In the genomic region with DNA sequence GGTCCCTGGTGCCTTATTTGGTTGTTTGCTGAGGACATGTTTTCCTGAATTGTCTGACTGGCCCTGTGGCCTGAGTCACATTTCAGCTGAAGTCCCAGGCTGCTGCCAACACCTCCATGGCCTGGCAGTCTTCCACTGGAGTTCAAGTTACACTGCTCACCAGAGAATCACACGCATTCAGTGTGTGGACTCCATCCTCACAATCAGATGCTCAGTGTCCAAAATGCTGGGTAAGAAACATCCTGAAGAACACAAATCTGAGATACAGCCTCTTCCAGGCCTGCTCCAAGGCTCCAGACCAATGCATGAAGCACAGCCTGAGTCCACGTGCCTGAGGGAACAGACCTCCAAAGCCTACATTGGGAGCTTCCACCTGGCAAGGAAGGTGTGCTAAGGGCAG, we compare ENCODE assay signal across 14 cellular contexts. TPM values are rescaled to one million over a fixed set of nuclear protein-coding genes. Genes with fewer than 3 reads are reported as not detected.
A peak's percentile ranks its signal among the peaks of the same experiment; 100 is the strongest.
DNase-seq lines count a peak whose midpoint lies in the region; ATAC-seq and TF ChIP-seq lines count a peak whose summit lies in the region.
"Had no signal": no experiment of that assay in that cellular context is flagged by ENCODE, and none has a peak within 500 bp of the region (broad histone marks: within the 10 kb centered on the region; RNA-seq: fewer than 3 reads in every experiment).

No MANE protein-coding gene starts in this region.

- no peak for TF ChIP-seq RAD21 in HCT116 (IDR thresholded peaks at IDR 0.05; ENCODE audit: low read depth)

- H3K9ac ChIP-seq in HCT116 (ENCODE audit: low read length), result no peak overlapping the region

- RAD21 ChIA-PET in HCT116 (lab: Charles Lee; ENCODE audit: low non-redundant PET in 1 of 2, low total read pairs in 2 of 2, uncharacterized antibody in 2 of 2, unreplicated experiment in 2 of 2), result no interaction called here

- no peak for TF ChIP-seq POLR2A in HCT116 (IDR thresholded peaks at IDR 0.05; ENCODE audit: borderline replicate concordance, extremely low read depth, insufficient read depth, insufficient read length)

- no peak overlapping the region for H3K4me2 ChIP-seq in HCT116 (ENCODE audit: low read length)

- H3K9me2 ChIP-seq in HCT116 (ENCODE audit: insufficient read depth), result no peaks in the 10 kb centered on the region

- H3K27me3 ChIP-seq in HCT116 (ENCODE audit: insufficient read depth, low read length), result peaks cover under 1% of the 10 kb centered on the region; the same call in 1 of the 2 replicates
- H3K27me3 ChIP-seq: body of pancreas had no signal

- no peaks in the 10 kb centered on the region for H4K20me1 ChIP-seq in HCT116 (ENCODE audit: insufficient read depth)

- CTCF ChIA-PET in HCT116 (lab: Charles Lee), result interaction anchor here (1.0 to 1.3 kb wide), 2 partner anchors 54 to 133 kb away, joined by 3 to 4 read pairs; no protein-coding TSS in a partner anchor

- H3K4me3 ChIP-seq in AG10803 (ENCODE audit: low read length) (no peak overlapping the region), HCT116 (replicated peaks in 1 of 2; ENCODE audit: low read depth in 1 of 2, low read length in 2 of 2) (no peak overlapping the region), cardiac fibroblast (replicated peaks in 1 of 2; ENCODE audit: low read depth in 2 of 2, low read length in 2 of 2) (no peak overlapping the region)
- H3K4me3 ChIP-seq: body of pancreas had no signal

- no peaks in the 10 kb centered on the region for H3K36me3 ChIP-seq in HCT116 (ENCODE audit: control insufficient read depth in 1 of 2, insufficient read depth in 2 of 2, low read length in 2 of 2)
- H3K36me3 ChIP-seq: WERI-Rb-1 had no signal

- intact Hi-C loops in HCT116 (cut with micrococcal nuclease), result no loop called here

- BruUV-seq in HCT116 (replicated peaks; lab: Mats Ljungman, UMichigan), result no TSS peak

- TF ChIP-seq CTCF in AG10803 (conservative IDR thresholded peaks at IDR 0.05; ENCODE audit: low read length), result no peak
- TF ChIP-seq CTCF in HCT116 (IDR thresholded peaks at IDR 0.05 in 2 of 3, conservative IDR thresholded peaks at IDR 0.05 in 1 of 3; ENCODE audit: borderline replicate concordance in 1 of 3, insufficient read depth in 1 of 3, low read depth in 2 of 3, low read length in 2 of 3), result no peak
- TF ChIP-seq CTCF in cardiac fibroblast (IDR thresholded peaks at IDR 0.05; ENCODE audit: low read depth, low read length), result no peak

- H2AFZ ChIP-seq in HCT116 (ENCODE audit: low read depth, low read length, poor library complexity, severe bottlenecking), result no peak overlapping the region

- POLR2A ChIA-PET in HCT116 (lab: Charles Lee), result no interaction called here

- H3K27ac ChIP-seq in HCT116 (ENCODE audit: low read depth, low read length), result no peak overlapping the region
- H3K27ac ChIP-seq in caudate nucleus (ENCODE audit: low read depth, low read length), result no peak overlapping the region
- H3K27ac ChIP-seq: WERI-Rb-1 had no signal

- H3K9me3 ChIP-seq in HCT116 (ENCODE audit: control insufficient read depth in 1 of 2, insufficient read depth in 1 of 2, low read depth in 1 of 2, low read length in 2 of 2), result peaks cover 0 to 11% of the 10 kb centered on the region in 2 experiments; a peak in 1 of 4 replicates
- H3K9me3 ChIP-seq: body of pancreas had no signal

- ATAC-seq in HCT116, result no peak
- ATAC-seq: body of pancreas; left colon; naive thymus-derived CD8-positive, alpha-beta T cell had no signal

- H3K4me1 ChIP-seq in HCT116 (ENCODE audit: control insufficient read depth in 1 of 2, insufficient read depth in 2 of 2, low read length in 2 of 2), result peaks cover 0 to 15% of the 10 kb centered on the region in 2 experiments; a peak in 2 of 4 replicates
- H3K4me1 ChIP-seq: body of pancreas had no signal

- no peaks in the 10 kb centered on the region for H3K79me2 ChIP-seq in HCT116 (ENCODE audit: insufficient read depth, low read length)

- DNase-seq in AG10803 (ENCODE audit: low read depth) (peak; percentile 53), HCT116 (ENCODE audit: low read depth, low spot score) (no peak), cardiac fibroblast (ENCODE audit: low read depth in 2 of 2) (peak; percentile 9 to 58), mesenteric fat pad (ENCODE audit: low spot score) (peak; percentile 12), caudate nucleus (lab: John Stamatoyannopoulos, UW) (no peak), foreskin melanocyte (no peak), NCI-H2081 (lab: John Stamatoyannopoulos, UW) (no peak), D341Med (ENCODE audit: low spot score) (no peak)
- DNase-seq: CD8-positive, alpha-beta memory T cell; left colon; naive thymus-derived CD8-positive, alpha-beta T cell; WERI-Rb-1 had no signal

TF ChIP-seq in HCT116, 20 proteins besides CTCF, POLR2A, EP300 and RAD21:
- TF ChIP-seq, protein P1, sequence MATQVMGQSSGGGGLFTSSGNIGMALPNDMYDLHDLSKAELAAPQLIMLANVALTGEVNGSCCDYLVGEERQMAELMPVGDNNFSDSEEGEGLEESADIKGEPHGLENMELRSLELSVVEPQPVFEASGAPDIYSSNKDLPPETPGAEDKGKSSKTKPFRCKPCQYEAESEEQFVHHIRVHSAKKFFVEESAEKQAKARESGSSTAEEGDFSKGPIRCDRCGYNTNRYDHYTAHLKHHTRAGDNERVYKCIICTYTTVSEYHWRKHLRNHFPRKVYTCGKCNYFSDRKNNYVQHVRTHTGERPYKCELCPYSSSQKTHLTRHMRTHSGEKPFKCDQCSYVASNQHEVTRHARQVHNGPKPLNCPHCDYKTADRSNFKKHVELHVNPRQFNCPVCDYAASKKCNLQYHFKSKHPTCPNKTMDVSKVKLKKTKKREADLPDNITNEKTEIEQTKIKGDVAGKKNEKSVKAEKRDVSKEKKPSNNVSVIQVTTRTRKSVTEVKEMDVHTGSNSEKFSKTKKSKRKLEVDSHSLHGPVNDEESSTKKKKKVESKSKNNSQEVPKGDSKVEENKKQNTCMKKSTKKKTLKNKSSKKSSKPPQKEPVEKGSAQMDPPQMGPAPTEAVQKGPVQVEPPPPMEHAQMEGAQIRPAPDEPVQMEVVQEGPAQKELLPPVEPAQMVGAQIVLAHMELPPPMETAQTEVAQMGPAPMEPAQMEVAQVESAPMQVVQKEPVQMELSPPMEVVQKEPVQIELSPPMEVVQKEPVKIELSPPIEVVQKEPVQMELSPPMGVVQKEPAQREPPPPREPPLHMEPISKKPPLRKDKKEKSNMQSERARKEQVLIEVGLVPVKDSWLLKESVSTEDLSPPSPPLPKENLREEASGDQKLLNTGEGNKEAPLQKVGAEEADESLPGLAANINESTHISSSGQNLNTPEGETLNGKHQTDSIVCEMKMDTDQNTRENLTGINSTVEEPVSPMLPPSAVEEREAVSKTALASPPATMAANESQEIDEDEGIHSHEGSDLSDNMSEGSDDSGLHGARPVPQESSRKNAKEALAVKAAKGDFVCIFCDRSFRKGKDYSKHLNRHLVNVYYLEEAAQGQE (IDR thresholded peaks at IDR 0.05; ENCODE audit: low read depth), result no peak
- TF ChIP-seq SRF (IDR thresholded peaks at IDR 0.05; ENCODE audit: low read depth), result 0 out of 2 replicates have a peak, but pooled peaks have one; percentile 19

RNA-seq across cellular contexts. Expression of a gene that starts 19.2 kb away (rescaled TPM):
- total RNA-seq in HCT116 (2021; ENCODE audit: unreplicated experiment) (not detected), mesenteric fat pad (1.3 TPM)
- not detected in 2 replicates for polyA plus RNA-seq in HCT116 (2012)
- total RNA-seq: body of pancreas; naive thymus-derived CD8-positive, alpha-beta T cell had no signal
- polyA plus RNA-seq: CD8-positive, alpha-beta memory T cell had no signal

RNA-seq across cellular contexts. Expression of a gene that starts 33.9 kb away (rescaled TPM):
- total RNA-seq in HCT116 (2021; ENCODE audit: unreplicated experiment) (0.15 TPM), mesenteric fat pad (4.1 TPM)
- polyA plus RNA-seq in HCT116 (2012), result 0.38 and 0.45 TPM in 2 replicates
- total RNA-seq: naive thymus-derived CD8-positive, alpha-beta T cell had no signal
- polyA plus RNA-seq: CD8-positive, alpha-beta memory T cell had no signal

RNA-seq across cellular contexts. Expression of a gene that starts 45.6 kb away (rescaled TPM):
- total RNA-seq in HCT116 (2021; ENCODE audit: unreplicated experiment) (0.71 TPM), mesenteric fat pad (19.0 TPM)
- 0.11 and 0.17 TPM in 2 replicates for polyA plus RNA-seq in HCT116 (2012)

RNA-seq across cellular contexts. Expression of a gene that starts 55.3 kb away (rescaled TPM):
- total RNA-seq in HCT116 (2021; ENCODE audit: unreplicated experiment) (not detected), mesenteric fat pad (not detected)
- 0.30 TPM in 1 of 2 replicates, not detected in the other for polyA plus RNA-seq in HCT116 (2012)
- total RNA-seq: body of pancreas; CD8-positive, alpha-beta memory T cell; left colon; naive thymus-derived CD8-positive, alpha-beta T cell; subcutaneous adipose tissue had no signal
- polyA plus RNA-seq: CD8-positive, alpha-beta memory T cell; naive thymus-derived CD8-positive, alpha-beta T cell had no signal

Comparison
In these comparisons a context has a peak if more than half of its experiments do, and no peak if none do; other contexts are left out.
1. DNase-seq: peak in AG10803 (single experiment), cardiac fibroblast (2 of 2) and mesenteric fat pad (single experiment); none in HCT116 (single experiment), caudate nucleus (0 of 61), foreskin melanocyte (single experiment), NCI-H2081 (0 of 2) and D341Med (single experiment).
2. RNA of a gene that starts 45.6 kb away (total RNA-seq): 19.0 TPM in mesenteric fat pad (single experiment); 0.71 TPM in HCT116 (single experiment); every median in the first group is over 10 times any median in the second.